In the genomic region with DNA sequence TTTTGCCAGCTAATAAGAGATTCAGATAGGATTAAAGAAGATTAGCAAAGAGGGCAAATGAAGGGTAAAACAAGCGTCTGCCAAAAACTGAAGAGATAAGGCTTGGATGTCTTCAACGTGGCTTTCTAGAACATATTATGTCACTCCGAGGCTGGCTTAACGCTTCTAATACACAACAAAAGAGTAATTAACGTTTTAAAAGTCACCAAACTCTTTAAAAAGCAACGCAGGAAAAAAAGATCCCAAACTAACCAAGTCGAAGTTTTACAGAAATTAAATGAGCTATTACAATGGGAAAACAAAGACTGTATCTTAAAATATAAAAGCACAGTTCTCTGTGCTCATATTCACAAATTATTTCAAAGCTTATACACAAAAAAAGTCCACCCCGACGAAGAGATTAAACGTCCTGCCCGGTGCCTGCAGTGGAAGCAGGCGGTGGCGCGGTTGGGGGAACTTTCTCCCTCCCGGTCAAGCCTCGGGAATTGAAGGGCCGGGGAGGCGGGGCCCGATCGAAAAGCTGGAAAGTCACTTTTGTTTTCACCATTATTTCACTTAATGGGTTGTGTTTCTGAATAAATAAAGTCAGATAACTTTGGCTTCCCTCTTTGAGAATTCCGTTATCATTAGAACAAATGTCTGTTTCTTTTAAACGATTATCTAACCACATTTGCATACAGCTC, we compare ENCODE assay signal across 1 cellular context.
A peak's percentile ranks its signal among the peaks of the same experiment; 100 is the strongest.
TF ChIP-seq lines count a peak whose summit lies in the region.

No MANE protein-coding gene starts in this region.

TF ChIP-seq in K562, 482 proteins besides CTCF, POLR2A, EP300 and RAD21 (continued from another document and continues in another):
- TF ChIP-seq ZNF592 (IDR thresholded peaks at IDR 0.05) (peak; percentile 47; the same call in 1 of the 2 replicates), L3MBTL2 (IDR thresholded peaks at IDR 0.05) (peak; percentile 7; the same call in 1 of the 2 replicates), SMARCA4 (IDR thresholded peaks at IDR 0.05) (peak; percentile 55; the same call in 1 of the 2 replicates), MEF2D (tag; conservative IDR thresholded peaks at IDR 0.05; ENCODE audit: low read depth) (no peak), THRAP3 (IDR thresholded peaks at IDR 0.05; ENCODE audit: borderline replicate concordance) (no peak), ATF1 (CRISPR knock-in tag; IDR thresholded peaks at IDR 0.05) (no peak), ATF1 (tag; IDR thresholded peaks at IDR 0.05) (0 out of 2 replicates have a peak, but pooled peaks have one; percentile 14), RBBP5 (IDR thresholded peaks at IDR 0.05; ENCODE audit: borderline replicate concordance, insufficient read depth, low read length, poor library complexity, severe bottlenecking) (peak; percentile 11), KDM1A (IDR thresholded peaks at IDR 0.05) (peak in 1 of 2 experiments; percentile 56; a peak in 1 of 4 replicates), ARID1B (IDR thresholded peaks at IDR 0.05) (peak; percentile 32; the same call in 1 of the 2 replicates), CTBP1 (IDR thresholded peaks at IDR 0.05; ENCODE audit: borderline replicate concordance) (0 out of 2 replicates have a peak, but pooled peaks have one; percentile 14), NFIC (IDR thresholded peaks at IDR 0.05) (0 out of 2 replicates have a peak, but pooled peaks have one; percentile 13), SMAD4 (CRISPR knock-in tag; conservative IDR thresholded peaks at IDR 0.05) (no peak), HNRNPH1 (optimal IDR thresholded peaks at IDR 0.05; ENCODE audit: low read depth, low read length) (no peak), DACH1 (IDR thresholded peaks at IDR 0.05; ENCODE audit: partially characterized antibody) (peak; percentile 60), CBX3 (IDR thresholded peaks at IDR 0.05; ENCODE audit: borderline replicate concordance in 1 of 2, low read length in 2 of 2) (0 out of 3 replicates have a peak, but pooled peaks of 1 of the 2 experiments have one; percentile 1), ZNF253 (CRISPR knock-in tag; conservative IDR thresholded peaks at IDR 0.05) (no peak), RAD51 (IDR thresholded peaks at IDR 0.05; ENCODE audit: borderline replicate concordance, low read depth) (0 out of 2 replicates have a peak, but pooled peaks have one; percentile 6), NCOR1 (IDR thresholded peaks at IDR 0.05) (0 out of 2 replicates have a peak, but pooled peaks have one; percentile 5), ZBTB40 (IDR thresholded peaks at IDR 0.05) (0 out of 2 replicates have a peak, but pooled peaks have one; percentile 44), ZBTB40 (CRISPR knock-in tag; IDR thresholded peaks at IDR 0.05) (no peak), MBD1 (CRISPR knock-in tag; IDR thresholded peaks at IDR 0.05) (0 out of 2 replicates have a peak, but pooled peaks have one; percentile 9), CXXC5 (CRISPR knock-in tag; IDR thresholded peaks at IDR 0.05) (0 out of 2 replicates have a peak, but pooled peaks have one; percentile 15), RBM15 (IDR thresholded peaks at IDR 0.05; ENCODE audit: insufficient read depth, low read length) (no peak), E2F6 (IDR thresholded peaks at IDR 0.05; ENCODE audit: borderline replicate concordance in 1 of 2, extremely low read depth in 1 of 2, insufficient read depth in 1 of 2, insufficient read length in 1 of 2, low read depth in 1 of 2, low read length in 1 of 2, poor library complexity in 1 of 2, severe bottlenecking in 1 of 2) (peak in 1 of 2 experiments; percentile 79)
- TF ChIP-seq, protein P1, sequence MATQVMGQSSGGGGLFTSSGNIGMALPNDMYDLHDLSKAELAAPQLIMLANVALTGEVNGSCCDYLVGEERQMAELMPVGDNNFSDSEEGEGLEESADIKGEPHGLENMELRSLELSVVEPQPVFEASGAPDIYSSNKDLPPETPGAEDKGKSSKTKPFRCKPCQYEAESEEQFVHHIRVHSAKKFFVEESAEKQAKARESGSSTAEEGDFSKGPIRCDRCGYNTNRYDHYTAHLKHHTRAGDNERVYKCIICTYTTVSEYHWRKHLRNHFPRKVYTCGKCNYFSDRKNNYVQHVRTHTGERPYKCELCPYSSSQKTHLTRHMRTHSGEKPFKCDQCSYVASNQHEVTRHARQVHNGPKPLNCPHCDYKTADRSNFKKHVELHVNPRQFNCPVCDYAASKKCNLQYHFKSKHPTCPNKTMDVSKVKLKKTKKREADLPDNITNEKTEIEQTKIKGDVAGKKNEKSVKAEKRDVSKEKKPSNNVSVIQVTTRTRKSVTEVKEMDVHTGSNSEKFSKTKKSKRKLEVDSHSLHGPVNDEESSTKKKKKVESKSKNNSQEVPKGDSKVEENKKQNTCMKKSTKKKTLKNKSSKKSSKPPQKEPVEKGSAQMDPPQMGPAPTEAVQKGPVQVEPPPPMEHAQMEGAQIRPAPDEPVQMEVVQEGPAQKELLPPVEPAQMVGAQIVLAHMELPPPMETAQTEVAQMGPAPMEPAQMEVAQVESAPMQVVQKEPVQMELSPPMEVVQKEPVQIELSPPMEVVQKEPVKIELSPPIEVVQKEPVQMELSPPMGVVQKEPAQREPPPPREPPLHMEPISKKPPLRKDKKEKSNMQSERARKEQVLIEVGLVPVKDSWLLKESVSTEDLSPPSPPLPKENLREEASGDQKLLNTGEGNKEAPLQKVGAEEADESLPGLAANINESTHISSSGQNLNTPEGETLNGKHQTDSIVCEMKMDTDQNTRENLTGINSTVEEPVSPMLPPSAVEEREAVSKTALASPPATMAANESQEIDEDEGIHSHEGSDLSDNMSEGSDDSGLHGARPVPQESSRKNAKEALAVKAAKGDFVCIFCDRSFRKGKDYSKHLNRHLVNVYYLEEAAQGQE (CRISPR knock-in tag; IDR thresholded peaks at IDR 0.05; ENCODE audit: low read depth), result no peak
- TF ChIP-seq, protein P2, sequence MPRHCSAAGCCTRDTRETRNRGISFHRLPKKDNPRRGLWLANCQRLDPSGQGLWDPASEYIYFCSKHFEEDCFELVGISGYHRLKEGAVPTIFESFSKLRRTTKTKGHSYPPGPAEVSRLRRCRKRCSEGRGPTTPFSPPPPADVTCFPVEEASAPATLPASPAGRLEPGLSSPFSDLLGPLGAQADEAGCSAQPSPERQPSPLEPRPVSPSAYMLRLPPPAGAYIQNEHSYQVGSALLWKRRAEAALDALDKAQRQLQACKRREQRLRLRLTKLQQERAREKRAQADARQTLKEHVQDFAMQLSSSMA (CRISPR knock-in tag; IDR thresholded peaks at IDR 0.05), result no peak
- TF ChIP-seq, protein P3, sequence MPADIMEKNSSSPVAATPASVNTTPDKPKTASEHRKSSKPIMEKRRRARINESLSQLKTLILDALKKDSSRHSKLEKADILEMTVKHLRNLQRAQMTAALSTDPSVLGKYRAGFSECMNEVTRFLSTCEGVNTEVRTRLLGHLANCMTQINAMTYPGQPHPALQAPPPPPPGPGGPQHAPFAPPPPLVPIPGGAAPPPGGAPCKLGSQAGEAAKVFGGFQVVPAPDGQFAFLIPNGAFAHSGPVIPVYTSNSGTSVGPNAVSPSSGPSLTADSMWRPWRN (IDR thresholded peaks at IDR 0.05; ENCODE audit: low read depth), result 0 out of 2 replicates have a peak, but pooled peaks have one; percentile 0
